In the genomic region with DNA sequence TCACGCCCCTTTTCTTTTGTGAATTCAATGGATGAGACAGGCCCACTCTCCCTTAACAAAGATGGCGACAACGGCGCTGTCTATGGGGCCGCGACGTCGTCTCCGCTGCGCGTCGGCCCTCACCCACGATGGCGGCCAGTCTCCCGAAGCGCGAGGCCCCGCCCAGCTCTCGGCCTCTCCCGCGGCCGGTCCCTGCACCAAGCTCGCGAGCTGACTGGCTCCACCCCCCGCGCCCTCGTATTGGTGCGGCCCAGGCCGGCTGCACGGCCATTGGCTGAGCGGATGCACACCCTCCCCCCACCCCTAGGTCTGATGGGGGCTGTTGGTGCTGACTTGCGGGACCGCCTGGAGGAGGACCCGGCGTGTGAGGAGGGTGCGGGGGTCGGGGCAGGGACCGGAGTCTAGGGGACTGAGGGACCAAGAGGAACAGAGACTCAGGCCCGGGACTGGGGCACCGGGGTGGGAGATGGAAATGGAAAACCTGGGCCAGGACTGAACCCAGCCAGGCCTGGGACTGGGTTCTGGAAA, we compare ENCODE assay signal across 1 cellular context.
A peak's percentile ranks its signal among the peaks of the same experiment; 100 is the strongest.
TF ChIP-seq lines count a peak whose summit lies in the region.

No MANE protein-coding gene starts in this region.

TF ChIP-seq in K562, 482 proteins besides CTCF, POLR2A, EP300 and RAD21 (continued from another document and continues in another):
- TF ChIP-seq, protein P1, sequence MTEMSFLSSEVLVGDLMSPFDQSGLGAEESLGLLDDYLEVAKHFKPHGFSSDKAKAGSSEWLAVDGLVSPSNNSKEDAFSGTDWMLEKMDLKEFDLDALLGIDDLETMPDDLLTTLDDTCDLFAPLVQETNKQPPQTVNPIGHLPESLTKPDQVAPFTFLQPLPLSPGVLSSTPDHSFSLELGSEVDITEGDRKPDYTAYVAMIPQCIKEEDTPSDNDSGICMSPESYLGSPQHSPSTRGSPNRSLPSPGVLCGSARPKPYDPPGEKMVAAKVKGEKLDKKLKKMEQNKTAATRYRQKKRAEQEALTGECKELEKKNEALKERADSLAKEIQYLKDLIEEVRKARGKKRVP (CRISPR knock-in tag; IDR thresholded peaks at IDR 0.05), result no peak
- TF ChIP-seq KDM5B (IDR thresholded peaks at IDR 0.05; ENCODE audit: insufficient replicate concordance, low read depth, low read length) (no peak), POLR3A (IDR thresholded peaks at IDR 0.05; ENCODE audit: borderline replicate concordance, extremely low read depth, insufficient read depth, insufficient read length) (no peak), SAP30 (IDR thresholded peaks at IDR 0.05; ENCODE audit: borderline replicate concordance, insufficient read depth, low read depth, low read length, poor library complexity, severe bottlenecking) (peak; percentile 83), ZNF384 (IDR thresholded peaks at IDR 0.05; ENCODE audit: low read depth, low read length) (no peak), ZKSCAN3 (CRISPR knock-in tag; IDR thresholded peaks at IDR 0.05) (no peak), ZNF41 (CRISPR knock-in tag; conservative IDR thresholded peaks at IDR 0.05) (no peak), ZNF3 (CRISPR knock-in tag; IDR thresholded peaks at IDR 0.05) (no peak), CBX8 (IDR thresholded peaks at IDR 0.05; ENCODE audit: borderline replicate concordance, extremely low read depth, low read depth, low read length, poor library complexity, severe bottlenecking) (no peak), ZNF282 (CRISPR knock-in tag; IDR thresholded peaks at IDR 0.05) (no peak), SLC30A9 (CRISPR knock-in tag; IDR thresholded peaks at IDR 0.05) (no peak), ADNP (tag; IDR thresholded peaks at IDR 0.05) (no peak), ZNF79 (CRISPR knock-in tag; IDR thresholded peaks at IDR 0.05; ENCODE audit: low read depth) (no peak), BCOR (IDR thresholded peaks at IDR 0.05) (no peak), YBX1 (IDR thresholded peaks at IDR 0.05) (no peak), NCOR1 (IDR thresholded peaks at IDR 0.05) (no peak), ZNF146 (CRISPR knock-in tag; IDR thresholded peaks at IDR 0.05; ENCODE audit: unreplicated experiment) (no peak), BRD9 (IDR thresholded peaks at IDR 0.05; ENCODE audit: low read depth, partially characterized antibody) (no peak), PHB (CRISPR knock-in tag; IDR thresholded peaks at IDR 0.05) (no peak), MAFK (IDR thresholded peaks at IDR 0.05; ENCODE audit: low read length) (no peak)
- TF ChIP-seq, protein P2, sequence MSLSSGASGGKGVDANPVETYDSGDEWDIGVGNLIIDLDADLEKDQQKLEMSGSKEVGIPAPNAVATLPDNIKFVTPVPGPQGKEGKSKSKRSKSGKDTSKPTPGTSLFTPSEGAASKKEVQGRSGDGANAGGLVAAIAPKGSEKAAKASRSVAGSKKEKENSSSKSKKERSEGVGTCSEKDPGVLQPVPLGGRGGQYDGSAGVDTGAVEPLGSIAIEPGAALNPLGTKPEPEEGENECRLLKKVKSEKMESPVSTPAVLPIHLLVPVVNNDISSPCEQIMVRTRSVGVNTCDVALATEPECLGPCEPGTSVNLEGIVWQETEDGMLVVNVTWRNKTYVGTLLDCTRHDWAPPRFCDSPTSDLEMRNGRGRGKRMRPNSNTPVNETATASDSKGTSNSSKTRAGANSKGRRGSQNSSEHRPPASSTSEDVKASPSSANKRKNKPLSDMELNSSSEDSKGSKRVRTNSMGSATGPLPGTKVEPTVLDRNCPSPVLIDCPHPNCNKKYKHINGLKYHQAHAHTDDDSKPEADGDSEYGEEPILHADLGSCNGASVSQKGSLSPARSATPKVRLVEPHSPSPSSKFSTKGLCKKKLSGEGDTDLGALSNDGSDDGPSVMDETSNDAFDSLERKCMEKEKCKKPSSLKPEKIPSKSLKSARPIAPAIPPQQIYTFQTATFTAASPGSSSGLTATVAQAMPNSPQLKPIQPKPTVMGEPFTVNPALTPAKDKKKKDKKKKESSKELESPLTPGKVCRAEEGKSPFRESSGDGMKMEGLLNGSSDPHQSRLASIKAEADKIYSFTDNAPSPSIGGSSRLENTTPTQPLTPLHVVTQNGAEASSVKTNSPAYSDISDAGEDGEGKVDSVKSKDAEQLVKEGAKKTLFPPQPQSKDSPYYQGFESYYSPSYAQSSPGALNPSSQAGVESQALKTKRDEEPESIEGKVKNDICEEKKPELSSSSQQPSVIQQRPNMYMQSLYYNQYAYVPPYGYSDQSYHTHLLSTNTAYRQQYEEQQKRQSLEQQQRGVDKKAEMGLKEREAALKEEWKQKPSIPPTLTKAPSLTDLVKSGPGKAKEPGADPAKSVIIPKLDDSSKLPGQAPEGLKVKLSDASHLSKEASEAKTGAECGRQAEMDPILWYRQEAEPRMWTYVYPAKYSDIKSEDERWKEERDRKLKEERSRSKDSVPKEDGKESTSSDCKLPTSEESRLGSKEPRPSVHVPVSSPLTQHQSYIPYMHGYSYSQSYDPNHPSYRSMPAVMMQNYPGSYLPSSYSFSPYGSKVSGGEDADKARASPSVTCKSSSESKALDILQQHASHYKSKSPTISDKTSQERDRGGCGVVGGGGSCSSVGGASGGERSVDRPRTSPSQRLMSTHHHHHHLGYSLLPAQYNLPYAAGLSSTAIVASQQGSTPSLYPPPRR (CRISPR knock-in tag; IDR thresholded peaks at IDR 0.05; ENCODE audit: borderline replicate concordance), result 0 out of 2 replicates have a peak, but pooled peaks have one; percentile 46
- TF ChIP-seq, protein P3, sequence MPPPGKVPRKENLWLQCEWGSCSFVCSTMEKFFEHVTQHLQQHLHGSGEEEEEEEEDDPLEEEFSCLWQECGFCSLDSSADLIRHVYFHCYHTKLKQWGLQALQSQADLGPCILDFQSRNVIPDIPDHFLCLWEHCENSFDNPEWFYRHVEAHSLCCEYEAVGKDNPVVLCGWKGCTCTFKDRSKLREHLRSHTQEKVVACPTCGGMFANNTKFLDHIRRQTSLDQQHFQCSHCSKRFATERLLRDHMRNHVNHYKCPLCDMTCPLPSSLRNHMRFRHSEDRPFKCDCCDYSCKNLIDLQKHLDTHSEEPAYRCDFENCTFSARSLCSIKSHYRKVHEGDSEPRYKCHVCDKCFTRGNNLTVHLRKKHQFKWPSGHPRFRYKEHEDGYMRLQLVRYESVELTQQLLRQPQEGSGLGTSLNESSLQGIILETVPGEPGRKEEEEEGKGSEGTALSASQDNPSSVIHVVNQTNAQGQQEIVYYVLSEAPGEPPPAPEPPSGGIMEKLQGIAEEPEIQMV (tag; conservative IDR thresholded peaks at IDR 0.05; ENCODE audit: low read depth), result no peak
- TF ChIP-seq, protein P4, sequence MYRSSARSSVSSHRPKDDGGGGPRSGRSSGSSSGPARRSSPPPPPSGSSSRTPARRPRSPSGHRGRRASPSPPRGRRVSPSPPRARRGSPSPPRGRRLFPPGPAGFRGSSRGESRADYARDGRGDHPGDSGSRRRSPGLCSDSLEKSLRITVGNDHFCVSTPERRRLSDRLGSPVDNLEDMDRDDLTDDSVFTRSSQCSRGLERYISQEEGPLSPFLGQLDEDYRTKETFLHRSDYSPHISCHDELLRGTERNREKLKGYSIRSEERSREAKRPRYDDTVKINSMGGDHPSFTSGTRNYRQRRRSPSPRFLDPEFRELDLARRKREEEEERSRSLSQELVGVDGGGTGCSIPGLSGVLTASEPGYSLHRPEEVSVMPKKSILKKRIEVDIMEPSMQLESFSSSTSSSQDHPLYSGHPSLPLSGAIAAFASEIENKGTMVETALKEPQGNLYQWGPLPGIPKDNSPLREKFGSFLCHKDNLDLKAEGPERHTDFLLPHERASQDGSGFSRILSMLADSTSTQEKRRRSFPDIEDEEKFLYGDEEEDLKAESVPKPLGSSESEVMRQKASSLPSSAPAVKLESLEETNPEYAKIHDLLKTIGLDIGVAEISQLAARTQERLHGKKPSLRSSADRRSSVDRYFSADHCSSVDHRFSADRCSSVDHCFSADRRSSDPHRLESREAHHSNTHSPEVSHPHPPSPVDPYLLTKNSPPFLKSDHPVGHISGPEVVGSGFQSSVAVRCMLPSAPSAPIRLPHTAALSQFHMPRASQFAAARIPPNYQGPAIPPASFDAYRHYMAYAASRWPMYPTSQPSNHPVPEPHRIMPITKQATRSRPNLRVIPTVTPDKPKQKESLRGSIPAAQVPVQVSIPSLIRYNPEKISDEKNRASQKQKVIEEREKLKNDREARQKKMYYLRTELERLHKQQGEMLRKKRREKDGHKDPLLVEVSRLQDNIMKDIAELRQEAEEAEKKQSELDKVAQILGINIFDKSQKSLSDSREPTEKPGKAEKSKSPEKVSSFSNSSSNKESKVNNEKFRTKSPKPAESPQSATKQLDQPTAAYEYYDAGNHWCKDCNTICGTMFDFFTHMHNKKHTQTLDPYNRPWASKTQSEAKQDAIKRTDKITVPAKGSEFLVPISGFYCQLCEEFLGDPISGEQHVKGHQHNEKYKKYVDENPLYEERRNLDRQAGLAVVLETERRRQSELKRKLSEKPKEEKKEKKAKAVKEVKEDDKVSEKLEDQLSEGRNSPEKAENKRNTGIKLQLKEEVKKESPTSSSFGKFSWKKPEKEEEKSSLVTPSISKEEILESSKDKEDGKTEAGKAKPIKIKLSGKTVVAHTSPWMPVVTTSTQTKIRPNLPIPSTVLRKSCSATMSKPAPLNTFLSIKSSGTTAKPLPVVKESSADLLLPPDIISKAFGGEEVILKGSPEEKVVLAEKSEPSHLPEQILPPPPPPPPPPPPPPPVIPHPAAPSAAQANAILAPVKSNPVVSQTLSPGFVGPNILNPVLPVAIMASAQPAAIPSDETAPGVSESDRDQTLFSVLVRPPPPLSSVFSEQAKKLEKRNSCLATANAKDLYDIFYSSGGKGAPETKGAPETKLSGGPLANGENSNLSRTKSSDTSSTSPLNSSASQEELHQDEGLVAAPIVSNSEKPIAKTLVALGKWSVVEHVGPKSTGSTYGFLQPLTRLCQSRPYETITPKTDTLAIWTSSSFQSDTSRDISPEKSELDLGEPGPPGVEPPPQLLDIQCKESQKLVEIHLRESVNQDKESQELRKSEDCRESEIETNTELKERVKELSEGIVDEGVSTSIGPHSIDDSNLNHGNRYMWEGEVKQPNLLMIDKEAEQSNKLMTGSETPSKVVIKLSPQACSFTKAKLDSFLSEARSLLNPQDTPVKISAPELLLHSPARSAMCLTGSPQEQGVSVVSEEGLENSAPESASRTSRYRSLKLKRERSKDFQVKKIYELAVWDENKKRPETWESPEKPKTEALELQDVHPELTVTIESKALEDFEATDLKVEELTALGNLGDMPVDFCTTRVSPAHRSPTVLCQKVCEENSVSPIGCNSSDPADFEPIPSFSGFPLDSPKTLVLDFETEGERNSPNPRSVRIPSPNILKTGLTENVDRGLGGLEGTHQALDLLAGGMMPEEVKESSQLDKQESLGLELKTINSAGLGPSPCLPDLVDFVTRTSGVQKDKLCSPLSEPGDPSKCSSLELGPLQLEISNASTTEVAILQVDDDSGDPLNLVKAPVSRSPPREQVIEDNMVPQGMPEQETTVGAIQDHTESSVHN (IDR thresholded peaks at IDR 0.05; ENCODE audit: borderline replicate concordance in 1 of 2, low read depth in 1 of 2), result no peak
- TF ChIP-seq, protein P5, sequence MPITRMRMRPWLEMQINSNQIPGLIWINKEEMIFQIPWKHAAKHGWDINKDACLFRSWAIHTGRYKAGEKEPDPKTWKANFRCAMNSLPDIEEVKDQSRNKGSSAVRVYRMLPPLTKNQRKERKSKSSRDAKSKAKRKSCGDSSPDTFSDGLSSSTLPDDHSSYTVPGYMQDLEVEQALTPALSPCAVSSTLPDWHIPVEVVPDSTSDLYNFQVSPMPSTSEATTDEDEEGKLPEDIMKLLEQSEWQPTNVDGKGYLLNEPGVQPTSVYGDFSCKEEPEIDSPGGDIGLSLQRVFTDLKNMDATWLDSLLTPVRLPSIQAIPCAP (CRISPR knock-in tag; IDR thresholded peaks at IDR 0.05; ENCODE audit: borderline replicate concordance), result no peak
- TF ChIP-seq, protein P6, sequence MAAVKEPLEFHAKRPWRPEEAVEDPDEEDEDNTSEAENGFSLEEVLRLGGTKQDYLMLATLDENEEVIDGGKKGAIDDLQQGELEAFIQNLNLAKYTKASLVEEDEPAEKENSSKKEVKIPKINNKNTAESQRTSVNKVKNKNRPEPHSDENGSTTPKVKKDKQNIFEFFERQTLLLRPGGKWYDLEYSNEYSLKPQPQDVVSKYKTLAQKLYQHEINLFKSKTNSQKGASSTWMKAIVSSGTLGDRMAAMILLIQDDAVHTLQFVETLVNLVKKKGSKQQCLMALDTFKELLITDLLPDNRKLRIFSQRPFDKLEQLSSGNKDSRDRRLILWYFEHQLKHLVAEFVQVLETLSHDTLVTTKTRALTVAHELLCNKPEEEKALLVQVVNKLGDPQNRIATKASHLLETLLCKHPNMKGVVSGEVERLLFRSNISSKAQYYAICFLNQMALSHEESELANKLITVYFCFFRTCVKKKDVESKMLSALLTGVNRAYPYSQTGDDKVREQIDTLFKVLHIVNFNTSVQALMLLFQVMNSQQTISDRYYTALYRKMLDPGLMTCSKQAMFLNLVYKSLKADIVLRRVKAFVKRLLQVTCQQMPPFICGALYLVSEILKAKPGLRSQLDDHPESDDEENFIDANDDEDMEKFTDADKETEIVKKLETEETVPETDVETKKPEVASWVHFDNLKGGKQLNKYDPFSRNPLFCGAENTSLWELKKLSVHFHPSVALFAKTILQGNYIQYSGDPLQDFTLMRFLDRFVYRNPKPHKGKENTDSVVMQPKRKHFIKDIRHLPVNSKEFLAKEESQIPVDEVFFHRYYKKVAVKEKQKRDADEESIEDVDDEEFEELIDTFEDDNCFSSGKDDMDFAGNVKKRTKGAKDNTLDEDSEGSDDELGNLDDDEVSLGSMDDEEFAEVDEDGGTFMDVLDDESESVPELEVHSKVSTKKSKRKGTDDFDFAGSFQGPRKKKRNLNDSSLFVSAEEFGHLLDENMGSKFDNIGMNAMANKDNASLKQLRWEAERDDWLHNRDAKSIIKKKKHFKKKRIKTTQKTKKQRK (IDR thresholded peaks at IDR 0.05; ENCODE audit: borderline replicate concordance, low read depth, low read length), result no peak
- TF ChIP-seq, protein P7, sequence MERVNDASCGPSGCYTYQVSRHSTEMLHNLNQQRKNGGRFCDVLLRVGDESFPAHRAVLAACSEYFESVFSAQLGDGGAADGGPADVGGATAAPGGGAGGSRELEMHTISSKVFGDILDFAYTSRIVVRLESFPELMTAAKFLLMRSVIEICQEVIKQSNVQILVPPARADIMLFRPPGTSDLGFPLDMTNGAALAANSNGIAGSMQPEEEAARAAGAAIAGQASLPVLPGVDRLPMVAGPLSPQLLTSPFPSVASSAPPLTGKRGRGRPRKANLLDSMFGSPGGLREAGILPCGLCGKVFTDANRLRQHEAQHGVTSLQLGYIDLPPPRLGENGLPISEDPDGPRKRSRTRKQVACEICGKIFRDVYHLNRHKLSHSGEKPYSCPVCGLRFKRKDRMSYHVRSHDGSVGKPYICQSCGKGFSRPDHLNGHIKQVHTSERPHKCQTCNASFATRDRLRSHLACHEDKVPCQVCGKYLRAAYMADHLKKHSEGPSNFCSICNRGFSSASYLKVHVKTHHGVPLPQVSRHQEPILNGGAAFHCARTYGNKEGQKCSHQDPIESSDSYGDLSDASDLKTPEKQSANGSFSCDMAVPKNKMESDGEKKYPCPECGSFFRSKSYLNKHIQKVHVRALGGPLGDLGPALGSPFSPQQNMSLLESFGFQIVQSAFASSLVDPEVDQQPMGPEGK (CRISPR knock-in tag; IDR thresholded peaks at IDR 0.05; ENCODE audit: borderline replicate concordance), result no peak
- TF ChIP-seq, protein P8, sequence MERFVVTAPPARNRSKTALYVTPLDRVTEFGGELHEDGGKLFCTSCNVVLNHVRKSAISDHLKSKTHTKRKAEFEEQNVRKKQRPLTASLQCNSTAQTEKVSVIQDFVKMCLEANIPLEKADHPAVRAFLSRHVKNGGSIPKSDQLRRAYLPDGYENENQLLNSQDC (CRISPR knock-in tag; IDR thresholded peaks at IDR 0.05), result no peak
- TF ChIP-seq, protein P9, sequence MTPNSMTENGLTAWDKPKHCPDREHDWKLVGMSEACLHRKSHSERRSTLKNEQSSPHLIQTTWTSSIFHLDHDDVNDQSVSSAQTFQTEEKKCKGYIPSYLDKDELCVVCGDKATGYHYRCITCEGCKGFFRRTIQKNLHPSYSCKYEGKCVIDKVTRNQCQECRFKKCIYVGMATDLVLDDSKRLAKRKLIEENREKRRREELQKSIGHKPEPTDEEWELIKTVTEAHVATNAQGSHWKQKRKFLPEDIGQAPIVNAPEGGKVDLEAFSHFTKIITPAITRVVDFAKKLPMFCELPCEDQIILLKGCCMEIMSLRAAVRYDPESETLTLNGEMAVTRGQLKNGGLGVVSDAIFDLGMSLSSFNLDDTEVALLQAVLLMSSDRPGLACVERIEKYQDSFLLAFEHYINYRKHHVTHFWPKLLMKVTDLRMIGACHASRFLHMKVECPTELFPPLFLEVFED (CRISPR knock-in tag; conservative IDR thresholded peaks at IDR 0.05), result no peak
